Comparison of ENCODE assay signal across 12 cellular contexts in the genomic region with DNA sequence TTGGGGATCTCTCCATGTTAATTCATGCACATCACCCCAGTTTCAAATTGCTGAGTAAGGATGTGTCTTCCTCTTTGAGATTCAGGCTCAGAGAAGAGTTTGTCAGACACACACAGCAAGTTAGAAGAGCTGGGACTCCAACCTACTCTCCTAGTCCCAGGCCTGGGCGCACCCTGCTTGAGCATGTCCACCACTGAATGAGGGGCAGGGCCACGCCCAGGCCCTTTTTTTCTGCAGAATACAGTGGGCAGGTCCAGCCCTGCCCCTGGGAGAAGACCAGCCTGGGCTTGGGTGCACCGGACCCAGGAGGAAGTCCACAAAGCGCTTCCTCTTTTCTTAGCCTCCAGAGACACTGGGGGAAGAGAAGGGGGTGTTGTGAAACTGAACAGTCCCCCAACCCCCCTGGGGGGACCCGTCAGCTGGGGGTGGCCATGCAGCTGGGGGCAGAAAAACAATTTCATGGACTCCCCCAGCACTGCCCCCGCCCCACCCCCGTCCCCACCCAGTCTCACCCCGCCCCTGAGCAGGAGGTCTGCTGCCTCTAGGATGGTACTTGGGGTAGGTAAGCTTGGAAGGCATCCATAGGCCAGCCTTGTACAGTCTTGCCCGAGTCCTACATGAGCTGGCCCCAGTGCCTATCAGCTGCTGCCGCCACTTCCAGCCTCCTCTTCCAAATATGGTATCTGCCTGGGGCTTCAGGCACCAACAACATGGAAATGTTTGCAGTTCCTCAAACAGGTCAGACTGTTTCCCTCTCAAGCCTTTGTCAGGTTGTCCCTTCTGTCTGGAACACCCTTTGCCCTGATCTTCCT. TPM values are rescaled to one million over a fixed set of nuclear protein-coding genes. Genes with fewer than 3 reads are reported as not detected.
DNase-seq lines count a peak whose midpoint lies in the region; ATAC-seq and TF ChIP-seq lines count a peak whose summit lies in the region.
"Had no signal": no experiment of that assay in that cellular context is flagged by ENCODE, and none has a peak within 500 bp of the region (broad histone marks: within the 10 kb centered on the region; RNA-seq: fewer than 3 reads in every experiment).

No MANE protein-coding gene starts in this region.

- peak; percentile 52 for ATAC-seq in GM19395 (IDR thresholded peaks at IDR 0.05; ENCODE audit: unreplicated experiment)
- peak; percentile 59 to 89 (median 80) for ATAC-seq in heart right ventricle

- CTCF ChIA-PET in A673 (lab: Charles Lee), result no interaction called here

- no TSS peak for BruUV-seq in A673 (replicated peaks; lab: Mats Ljungman, UMichigan)

- intact Hi-C loops in heart right ventricle (cut with DNase I) (no loop called here), A673 (cut with micrococcal nuclease; ENCODE audit: unreplicated experiment) (no loop called here)

- POLR2A ChIA-PET in A673 (lab: Charles Lee; ENCODE audit: low non-redundant PET), result interaction anchor here (0.7 kb wide), 1 partner anchor 429 kb away, joined by 3 read pairs; no protein-coding TSS in a partner anchor

- H3K9me3 ChIP-seq in heart right ventricle (peaks cover 0 to 9% (median 0%) of the 10 kb centered on the region in 11 donors), A673 (ENCODE audit: low read depth, low read length, poor library complexity, severe bottlenecking) (no peaks in the 10 kb centered on the region), BE2C (no peaks in the 10 kb centered on the region)

- H3K36me3 ChIP-seq in heart right ventricle (peaks cover 0 to 12% (median 0%) of the 10 kb centered on the region in 9 donors), A673 (ENCODE audit: insufficient read depth, low read length, poor library complexity, severe bottlenecking) (no peaks in the 10 kb centered on the region), BE2C (no peaks in the 10 kb centered on the region)

- peaks cover 0 to 30% (median 9%) of the 10 kb centered on the region in 7 donors for H3K27me3 ChIP-seq in heart right ventricle
- no peaks in the 10 kb centered on the region for H3K27me3 ChIP-seq in A673 (replicated peaks; ENCODE audit: insufficient read depth, low read depth, low read length, poor library complexity)
- H3K27me3 ChIP-seq in BE2C, result peaks cover 32% of the 10 kb centered on the region

- WGBS in heart right ventricle, 2 donors, result 70 to 71% methylated on average over 9 to 10 of the region's 10 CpGs

- H3K4me3 ChIP-seq in heart right ventricle, result no peak overlapping the region
- H3K4me3 ChIP-seq in A673 (ENCODE audit: low read depth, low read length, poor library complexity, severe bottlenecking), result no peak overlapping the region
- no peak overlapping the region for H3K4me3 ChIP-seq in BE2C (ENCODE audit: low read depth, low read length)

- TF ChIP-seq CTCF in 22Rv1 (IDR thresholded peaks at IDR 0.05) (no peak), heart right ventricle (IDR thresholded peaks at IDR 0.05) (no peak), A673 (conservative IDR thresholded peaks at IDR 0.05; ENCODE audit: low read depth, low read length) (no peak), BE2C (IDR thresholded peaks at IDR 0.05; ENCODE audit: low read depth, low read length) (no peak)

- H3K27ac ChIP-seq in 22Rv1, result peak overlapping the region; percentile 32; the same call in 1 of the 2 replicates
- H3K27ac ChIP-seq in heart right ventricle, result peak overlapping the region in 4 of 10 donors; percentile 17 to 86 (median 32)
- no peak overlapping the region for H3K27ac ChIP-seq in A673 (ENCODE audit: low read depth, low read length, poor library complexity, severe bottlenecking)

- DNase-seq in NOMO-1 (lab: John Stamatoyannopoulos, UW; ENCODE audit: unreplicated experiment in 2 of 2), result peak; percentile 81 to 88
- DNase-seq in heart right ventricle, result peak in 1 of 2 donors; percentile 40
- DNase-seq in NCI-H1436 (lab: John Stamatoyannopoulos, UW), result no peak
- no peak for DNase-seq in A673 (ENCODE audit: low spot score)
- no peak for DNase-seq in activated CD4-positive, alpha-beta T cell treated with anti-CD3 and anti-CD28 coated beads for 1 hour
- no peak for DNase-seq in BE2C
- DNase-seq: activated CD4-positive, alpha-beta T cell treated with anti-CD3 and anti-CD28 coated beads, Interleukin-2, amount 10 ng/mL, durations not matched to agents 24 days and 14 days; DND-41 had no signal

- H3K4me1 ChIP-seq in heart right ventricle, result peaks cover 0 to 55% (median 0%) of the 10 kb centered on the region in 9 donors
- no peaks in the 10 kb centered on the region for H3K4me1 ChIP-seq in A673 (ENCODE audit: insufficient read depth, low read length, poor library complexity, severe bottlenecking)
- H3K4me1 ChIP-seq in BE2C, result no peaks in the 10 kb centered on the region

RNA-seq across cellular contexts. Expression of gene HCK, which starts 11.7 kb away (rescaled TPM):
- total RNA-seq in heart right ventricle (10 to 100 TPM in 1 of 10 donors, 1 to 10 TPM in 9; 1.6 to 22.9 (median 3.0) TPM), A673 (2021) (not detected in 2 replicates)
- polyA plus RNA-seq in heart right ventricle, result 1 to 10 TPM; 2.3 to 3.7 TPM
- polyA plus RNA-seq in BE2C (2012; ENCODE audit: insufficient read depth, insufficient read length, low read depth), result not detected
- total RNA-seq: activated CD4-positive, alpha-beta T cell treated with anti-CD3 and anti-CD28 coated beads, Interleukin-2, amount 10 ng/mL, durations not matched to agents 24 days and 14 days; endothelial cell of umbilical vein; renal cortical epithelial cell had no signal
- polyA plus RNA-seq: endothelial cell of umbilical vein had no signal

RNA-seq across cellular contexts. Expression of gene CCM2L, which starts 30.1 kb away (rescaled TPM):
- total RNA-seq in heart right ventricle (10 to 100 TPM in 1 of 10 donors, 1 to 10 TPM in 9; 4.9 to 10.7 (median 7.4) TPM), A673 (2021) (0.22 TPM in 1 of 2 replicates, not detected in the other)
- 10 to 100 TPM; 12.9 to 26.8 TPM for polyA plus RNA-seq in heart right ventricle
- 1.3 TPM for polyA plus RNA-seq in BE2C (2012; ENCODE audit: insufficient read depth, insufficient read length, low read depth)
- total RNA-seq: activated CD4-positive, alpha-beta T cell treated with anti-CD3 and anti-CD28 coated beads, Interleukin-2, amount 10 ng/mL, durations not matched to agents 24 days and 14 days; renal cortical epithelial cell had no signal

Comparison
In these comparisons a context has a peak if more than half of its experiments do, and no peak if none do; other contexts are left out.
1. DNase-seq: peak in NOMO-1 (2 of 2); none in NCI-H1436 (single experiment), A673 (single experiment), activated CD4-positive, alpha-beta T cell treated with anti-CD3 and anti-CD28 coated beads for 1 hour (single experiment) and BE2C (single experiment).